Comparison of ENCODE assay signal across 18 cellular contexts in genomic region chr2:146940016-146940685, GRCh38.
DNase-seq lines count a peak whose midpoint lies in the region; TF ChIP-seq lines count a peak whose summit lies in the region.
"Had no signal": no experiment of that assay in that cellular context is flagged by ENCODE, and none has a peak within 500 bp of the region (broad histone marks: within the 10 kb centered on the region; RNA-seq: fewer than 3 reads in every experiment).

No MANE protein-coding gene starts in this region.

- no peak overlapping the region for H3K27ac Mint-ChIP-seq in osteocyte (ENCODE audit: unreplicated experiment)
- H3K27ac Mint-ChIP-seq: CD4-positive, CD25-positive, alpha-beta regulatory T cell; memory B cell; stimulated activated memory B cell treated with anti-CD40 and anti-IgM and Interleukin-4, amounts not matched to agents 10 μg/mL and 1 μg/mL and 100 μg/mL, for 72 hours had no signal

- DNase-seq in BJ (ENCODE audit: low read depth) = peak; percentile 17
- peak; percentile 62 for DNase-seq in LHCN-M2 (ENCODE audit: low read depth)
- peak; percentile 54 for DNase-seq in fibroblast of peridontal ligament (ENCODE audit: extremely low read depth)
- no peak for DNase-seq in sigmoid colon
- no peak for DNase-seq in osteocyte (ENCODE audit: extremely low spot score, unreplicated experiment)
- no peak for DNase-seq in NCI-H1436 treated with DMSO at 0.1 percent for 48 hours (lab: John Stamatoyannopoulos, UW)
- DNase-seq in activated CD8-positive, alpha-beta memory T cell treated with anti-CD3 and anti-CD28 coated beads, Interleukin-2, amount 50 U/mL, for 48 hours = no peak
- no peak for DNase-seq in T-helper 1 cell
- DNase-seq: activated CD4-positive, CD25-positive, alpha-beta regulatory T cell; activated effector memory CD4-positive, alpha-beta T cell treated with anti-CD3 and anti-CD28 coated beads, Interleukin-2, amount 50 U/mL, for 16 hours; CD4-positive, CD25-positive, alpha-beta regulatory T cell; colonic mucosa; NCI-H2081 treated with DMSO at 0.1 percent for 48 hours; NCI-H69; right lobe of liver had no signal

- intact Hi-C loops in sigmoid colon (cut with DNase I) = no loop called here

- WGBS in sigmoid colon, 2 donors = 58 to 66% methylated on average over 5 of the region's 5 CpGs

- peaks cover 0 to 20% (median 10%) of the 10 kb centered on the region in 4 donors for H3K4me1 ChIP-seq in sigmoid colon
- H3K4me1 ChIP-seq: colonic mucosa, right lobe of liver had no signal

- no peak overlapping the region for H3K4me3 ChIP-seq in BJ (ENCODE audit: low read depth, low read length)
- no peak overlapping the region for H3K4me3 ChIP-seq in sigmoid colon
- H3K4me3 ChIP-seq: colonic mucosa, GM12878, right lobe of liver had no signal

- H3K4me3 Mint-ChIP-seq in osteocyte (ENCODE audit: unreplicated experiment) = no peak overlapping the region
- H3K4me3 Mint-ChIP-seq: CD4-positive, CD25-positive, alpha-beta regulatory T cell; memory B cell; stimulated activated memory B cell treated with anti-CD40 and anti-IgM and Interleukin-4, amounts not matched to agents 10 μg/mL and 1 μg/mL and 100 μg/mL, for 72 hours had no signal

- H3K36me3 Mint-ChIP-seq in osteocyte (ENCODE audit: unreplicated experiment) = no peaks in the 10 kb centered on the region
- H3K36me3 Mint-ChIP-seq: CD4-positive, CD25-positive, alpha-beta regulatory T cell; memory B cell; stimulated activated memory B cell treated with anti-CD40 and anti-IgM and Interleukin-4, amounts not matched to agents 10 μg/mL and 1 μg/mL and 100 μg/mL, for 72 hours had no signal

- peaks cover 7% of the 10 kb centered on the region for H3K4me1 Mint-ChIP-seq in osteocyte (ENCODE audit: unreplicated experiment)
- H3K4me1 Mint-ChIP-seq: CD4-positive, CD25-positive, alpha-beta regulatory T cell; memory B cell; stimulated activated memory B cell treated with anti-CD40 and anti-IgM and Interleukin-4, amounts not matched to agents 10 μg/mL and 1 μg/mL and 100 μg/mL, for 72 hours had no signal

- no peak for TF ChIP-seq POLR2A in sigmoid colon (IDR thresholded peaks at IDR 0.05)

- no peaks in the 10 kb centered on the region for H3K9me3 ChIP-seq in sigmoid colon
- H3K9me3 ChIP-seq: colonic mucosa, right lobe of liver had no signal

- H3K36me3 ChIP-seq in BJ (ENCODE audit: control insufficient read depth, insufficient read depth, low read length) = no peaks in the 10 kb centered on the region
- H3K36me3 ChIP-seq in sigmoid colon = no peaks in the 10 kb centered on the region
- H3K36me3 ChIP-seq: colonic mucosa, right lobe of liver had no signal

- POLR2A ChIA-PET in BJ (lab: Charles Lee) = interaction anchor here (0.5 to 0.6 kb wide), 2 partner anchors 12 to 42 kb away, joined by 3 to 9 read pairs; no protein-coding TSS in a partner anchor

- TF ChIP-seq EP300 in sigmoid colon (IDR thresholded peaks at IDR 0.05) = no peak

- TF ChIP-seq CTCF in BJ (IDR thresholded peaks at IDR 0.05; ENCODE audit: insufficient read depth, low read depth, low read length) (no peak), sigmoid colon (IDR thresholded peaks at IDR 0.05) (no peak), osteocyte (IDR thresholded peaks at IDR 0.05) (no peak)

- H3K27me3 Mint-ChIP-seq in osteocyte (ENCODE audit: unreplicated experiment) = peaks cover 5% of the 10 kb centered on the region
- H3K27me3 Mint-ChIP-seq: CD4-positive, CD25-positive, alpha-beta regulatory T cell had no signal

- CTCF ChIA-PET in BJ (lab: Yijun Ruan, JAX) = interaction anchor here (1.3 to 1.4 kb wide), 2 partner anchors 13 to 201 kb away, joined by 3 to 4 read pairs; no protein-coding TSS in a partner anchor

- H3K27me3 ChIP-seq in BJ (ENCODE audit: control insufficient read depth, insufficient read depth, low read length) (no peaks in the 10 kb centered on the region), sigmoid colon (no peaks in the 10 kb centered on the region)
- H3K27me3 ChIP-seq: colonic mucosa, right lobe of liver had no signal

- H3K9me3 Mint-ChIP-seq in osteocyte (ENCODE audit: unreplicated experiment) = no peaks in the 10 kb centered on the region
- H3K9me3 Mint-ChIP-seq: memory B cell had no signal

- peak overlapping the region; percentile 14 to 58 (median 43) for H3K27ac ChIP-seq in sigmoid colon
- H3K27ac ChIP-seq: colonic mucosa, right lobe of liver had no signal

Comparison
In these comparisons a context has a peak if more than half of its experiments do, and no peak if none do; other contexts are left out.
1. DNase-seq: peak in BJ (single experiment), LHCN-M2 (single experiment) and fibroblast of peridontal ligament (single experiment); none in sigmoid colon (single experiment), osteocyte (single experiment), NCI-H1436 treated with DMSO at 0.1 percent for 48 hours (single experiment), activated CD8-positive, alpha-beta memory T cell treated with anti-CD3 and anti-CD28 coated beads, Interleukin-2, amount 50 U/mL, for 48 hours (single experiment) and T-helper 1 cell (0 of 5).